13 cellular contexts compared by ENCODE assay signal in the genomic region with DNA sequence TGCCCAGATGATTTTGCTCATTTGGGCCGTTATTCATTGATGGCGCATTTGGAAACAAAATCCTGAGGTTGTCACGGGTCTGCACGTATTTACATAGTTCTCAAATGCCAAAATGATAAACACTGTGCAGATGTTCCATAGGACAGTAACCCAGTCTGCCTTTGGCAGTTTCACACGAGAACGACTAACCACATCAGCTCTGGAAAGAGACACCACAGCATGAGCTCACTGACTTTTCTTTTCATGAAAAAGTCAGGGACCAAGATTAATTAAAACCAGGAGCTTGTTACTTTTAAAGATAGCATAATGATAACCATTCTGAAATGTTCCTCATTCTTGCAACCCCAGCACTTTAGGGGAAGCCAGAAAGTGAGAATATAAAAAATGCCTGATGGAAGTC.
DNase-seq lines count a peak whose midpoint lies in the region; ATAC-seq lines count a peak whose summit lies in the region.
"Had no signal": no experiment of that assay in that cellular context is flagged by ENCODE, and none has a peak within 500 bp of the region (broad histone marks: within the 10 kb centered on the region; RNA-seq: fewer than 3 reads in every experiment).

No MANE protein-coding gene starts in this region.

- ATAC-seq in left lobe of liver = peak; percentile 19
- ATAC-seq in GM21825 (IDR thresholded peaks at IDR 0.05; ENCODE audit: unreplicated experiment) = no peak
- ATAC-seq in GM19328 (IDR thresholded peaks at IDR 0.05; ENCODE audit: unreplicated experiment) = no peak
- no peak for ATAC-seq in GM19035 (IDR thresholded peaks at IDR 0.05; ENCODE audit: unreplicated experiment)
- ATAC-seq in activated CD4-positive, CD25-positive, alpha-beta regulatory T cell treated with anti-CD3 and anti-CD28 coated beads, Interleukin-2, amount 50 U/mL, for 24 hours = no peak

- DNase-seq in AG08396 (ENCODE audit: low spot score) (peak; percentile 57), H4 (ENCODE audit: low spot score) (peak; percentile 36), astrocyte of the hippocampus (ENCODE audit: low read depth, low spot score) (peak; percentile 33), left lobe of liver (ENCODE audit: low spot score) (no peak)
- DNase-seq: activated CD4-positive, alpha-beta T cell treated with anti-CD3 and anti-CD28 coated beads, Interleukin-2, amount 10 ng/mL, durations not matched to agents 24 days and 14 days; GOT3; Kasumi-1; NCI-H187 treated with DMSO at 0.1 percent for 48 hours; T-helper 9 cell had no signal
